In the genomic region with DNA sequence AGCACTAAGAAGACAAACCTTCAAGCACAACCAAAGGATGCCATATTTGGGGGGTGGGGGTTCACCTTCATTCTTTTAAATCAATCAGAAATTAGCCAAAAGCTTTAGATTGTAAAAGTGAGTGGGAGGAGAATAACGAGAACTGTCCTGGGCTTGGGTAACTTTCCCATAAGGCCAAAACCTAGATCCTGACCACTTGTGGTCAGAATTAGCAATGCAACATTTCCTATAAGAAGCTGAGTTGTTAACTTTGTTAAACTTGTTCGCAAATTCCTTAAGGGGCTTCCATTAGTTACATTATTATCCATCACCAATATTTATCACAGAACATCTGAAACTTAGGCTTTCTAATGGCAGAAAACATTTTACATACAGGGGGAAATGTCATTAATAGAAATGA, we compare ENCODE assay signal across 8 cellular contexts. TPM values are rescaled to one million over a fixed set of nuclear protein-coding genes. Genes with fewer than 3 reads are reported as not detected.
DNase-seq lines count a peak whose midpoint lies in the region; ATAC-seq and TF ChIP-seq lines count a peak whose summit lies in the region.

No MANE protein-coding gene starts in this region.

- peaks cover 0 to 12% (median 4%) of the 10 kb centered on the region in 5 donors for H3K36me3 Mint-ChIP-seq in naive thymus-derived CD4-positive, alpha-beta T cell
- H3K36me3 Mint-ChIP-seq in glutamatergic neuron (ENCODE audit: unreplicated experiment), result no peaks in the 10 kb centered on the region

- H3K27ac ChIP-seq in body of pancreas, result no peak overlapping the region
- H3K27ac ChIP-seq in naive thymus-derived CD4-positive, alpha-beta T cell (ENCODE audit: low read depth, low read length), result peak overlapping the region; percentile 97

- peak overlapping the region in 4 of 10 donors; percentile 6 to 29 (median 20) for H3K4me3 Mint-ChIP-seq in naive thymus-derived CD4-positive, alpha-beta T cell
- H3K4me3 Mint-ChIP-seq in glutamatergic neuron (ENCODE audit: unreplicated experiment), result no peak overlapping the region

- peak overlapping the region; percentile 64 to 99 (median 99) for H3K27ac Mint-ChIP-seq in naive thymus-derived CD4-positive, alpha-beta T cell
- H3K27ac Mint-ChIP-seq in glutamatergic neuron (ENCODE audit: unreplicated experiment), result no peak overlapping the region

- peaks cover 50 to 90% (median 75%) of the 10 kb centered on the region in 7 donors for H3K4me1 Mint-ChIP-seq in naive thymus-derived CD4-positive, alpha-beta T cell
- peaks cover 23% of the 10 kb centered on the region for H3K4me1 Mint-ChIP-seq in glutamatergic neuron (ENCODE audit: low read depth, unreplicated experiment)

- peaks cover 0 to 4% (median 0%) of the 10 kb centered on the region in 11 donors for H3K9me3 Mint-ChIP-seq in naive thymus-derived CD4-positive, alpha-beta T cell
- no peaks in the 10 kb centered on the region for H3K9me3 Mint-ChIP-seq in glutamatergic neuron (ENCODE audit: unreplicated experiment)

- CTCF ChIA-PET in naive thymus-derived CD4-positive, alpha-beta T cell (lab: Charles Lee), result interaction anchor here (1.2 to 1.9 kb wide), 3 partner anchors 28 to 59 kb away, joined by 3 to 4 read pairs (median 4); no protein-coding TSS in a partner anchor

- H3K27me3 ChIP-seq in body of pancreas (no peaks in the 10 kb centered on the region), MG63 (no peaks in the 10 kb centered on the region)
- no peaks in the 10 kb centered on the region for H3K27me3 ChIP-seq in naive thymus-derived CD4-positive, alpha-beta T cell (ENCODE audit: control insufficient read depth in 2 of 2, insufficient read depth in 2 of 2, low read length in 2 of 2)

- TF ChIP-seq CTCF in body of pancreas (IDR thresholded peaks at IDR 0.05) (peak in 4 of 7 experiments; percentile 15 to 24 (median 22)), glutamatergic neuron (IDR thresholded peaks at IDR 0.05; ENCODE audit: partially characterized antibody, unreplicated experiment) (no peak)

- intact Hi-C loops in body of pancreas (cut with DNase I), result no loop called here
- intact Hi-C loops in naive thymus-derived CD4-positive, alpha-beta T cell (cut with micrococcal nuclease), result no loop called here

- H3K27me3 Mint-ChIP-seq in naive thymus-derived CD4-positive, alpha-beta T cell, result no peaks in the 10 kb centered on the region
- no peaks in the 10 kb centered on the region for H3K27me3 Mint-ChIP-seq in glutamatergic neuron (ENCODE audit: unreplicated experiment)

- peaks cover 36% of the 10 kb centered on the region for H3K4me1 ChIP-seq in body of pancreas
- peaks cover 43 to 52% of the 10 kb centered on the region in 2 donors for H3K4me1 ChIP-seq in naive thymus-derived CD4-positive, alpha-beta T cell (ENCODE audit: control insufficient read depth in 2 of 2, insufficient read depth in 2 of 2, low read length in 2 of 2)

- H3K9me3 ChIP-seq in body of pancreas (no peaks in the 10 kb centered on the region), MG63 (peaks cover 5% of the 10 kb centered on the region; the same call in 1 of the 2 replicates)
- H3K9me3 ChIP-seq in naive thymus-derived CD4-positive, alpha-beta T cell (ENCODE audit: control insufficient read depth in 2 of 3, low read length in 3 of 3), result no peaks in the 10 kb centered on the region

- POLR2A ChIA-PET in naive thymus-derived CD4-positive, alpha-beta T cell (lab: Charles Lee), result interaction anchor here (0.9 to 7.7 kb wide), 8 partner anchors 10 to 137 kb away, joined by 3 to 321 read pairs (median 10); partner anchors contain the start of genes STAT3, STAT5A and STAT5B

- no peak for ATAC-seq in body of pancreas
- no peak for ATAC-seq in naive thymus-derived CD4-positive, alpha-beta T cell

- DNase-seq in COLO829 (ENCODE audit: low spot score) (peak; percentile 20), Kasumi-1 (lab: John Stamatoyannopoulos, UW) (peak; percentile 20 to 23), body of pancreas (no peak), MG63 (no peak), COLO668 (lab: John Stamatoyannopoulos, UW; ENCODE audit: unreplicated experiment) (no peak), DMS 273 treated with DMSO at 0.1 percent for 48 hours (lab: John Stamatoyannopoulos, UW) (no peak), glutamatergic neuron (no peak)
- DNase-seq in naive thymus-derived CD4-positive, alpha-beta T cell, result no peak

- H3K4me3 ChIP-seq in body of pancreas, result no peak overlapping the region
- no peak overlapping the region for H3K4me3 ChIP-seq in naive thymus-derived CD4-positive, alpha-beta T cell (ENCODE audit: low read length)
- no peak overlapping the region for H3K4me3 ChIP-seq in MG63

- H3K36me3 ChIP-seq in body of pancreas (replicated peaks in 1 of 2; ENCODE audit: insufficient read depth in 1 of 2, low read depth in 2 of 2) (no peaks in the 10 kb centered on the region), MG63 (no peaks in the 10 kb centered on the region)
- H3K36me3 ChIP-seq in naive thymus-derived CD4-positive, alpha-beta T cell (ENCODE audit: control insufficient read depth in 2 of 3, insufficient read depth in 3 of 3, low read length in 3 of 3), result no peaks in the 10 kb centered on the region

- 56 to 79% methylated on average over 2 of the region's 2 CpGs for WGBS in body of pancreas, 2 donors

- TF ChIP-seq POLR2A in body of pancreas (IDR thresholded peaks at IDR 0.05), result no peak

RNA-seq across cellular contexts. Expression of gene STAT5B, which starts 25.1 kb away (rescaled TPM):
- 10 to 100 TPM; 35.3 TPM for total RNA-seq in body of pancreas
- total RNA-seq in naive thymus-derived CD4-positive, alpha-beta T cell, result 100 to 1,000 TPM; 143 to 192 (median 183) TPM
- polyA plus RNA-seq in naive thymus-derived CD4-positive, alpha-beta T cell, result 100 to 1,000 TPM in 1 of 2 donors, 10 to 100 TPM in 1; 98.0 to 135 TPM
- 13.7 and 24.3 TPM in 2 replicates for total RNA-seq in MG63 (2014; rRNA removed; shearing (Covaris generic); ENCODE audit: low replicate concordance)
- 31.9 TPM for total RNA-seq in glutamatergic neuron (ENCODE audit: unreplicated experiment)

RNA-seq across cellular contexts. Expression of gene STAT5A, which starts 37.2 kb away (rescaled TPM):
- total RNA-seq in body of pancreas (10 to 100 TPM; 25.2 to 52.1 TPM), glutamatergic neuron (ENCODE audit: unreplicated experiment) (3.4 TPM)
- total RNA-seq in naive thymus-derived CD4-positive, alpha-beta T cell, result 100 to 1,000 TPM; 111 to 162 (median 150) TPM
- polyA plus RNA-seq in naive thymus-derived CD4-positive, alpha-beta T cell, result 100 to 1,000 TPM in 1 of 2 donors, 10 to 100 TPM in 1; 72.8 to 150 TPM
- 4.6 and 23.0 TPM in 2 replicates for total RNA-seq in MG63 (2014; rRNA removed; shearing (Covaris generic); ENCODE audit: low replicate concordance)

RNA-seq across cellular contexts. Expression of gene GHDC, which starts 56.8 kb away (rescaled TPM):
- 10 to 100 TPM; 35.8 to 42.2 TPM for total RNA-seq in body of pancreas
- total RNA-seq in naive thymus-derived CD4-positive, alpha-beta T cell, result 10 to 100 TPM; 15.5 to 29.8 (median 19.9) TPM
- polyA plus RNA-seq in naive thymus-derived CD4-positive, alpha-beta T cell, result 10 to 100 TPM; 15.2 to 17.4 TPM
- 6.0 and 8.9 TPM in 2 replicates for total RNA-seq in MG63 (2014; rRNA removed; shearing (Covaris generic); ENCODE audit: low replicate concordance)
- total RNA-seq in glutamatergic neuron (ENCODE audit: unreplicated experiment), result 5.3 TPM

Comparison
In these comparisons a context has a peak if more than half of its experiments do, and no peak if none do; other contexts are left out.
1. DNase-seq: peak in COLO829 (single experiment) and Kasumi-1 (2 of 2); none in body of pancreas (0 of 4), naive thymus-derived CD4-positive, alpha-beta T cell (0 of 9), MG63 (single experiment), COLO668 (single experiment), DMS 273 treated with DMSO at 0.1 percent for 48 hours (single experiment) and glutamatergic neuron (single experiment).